In genomic region chr14:24363401-24363800, GRCh38 we compare ENCODE assay signal across 39 cellular contexts. TPM values are rescaled to one million over a fixed set of nuclear protein-coding genes. Genes with fewer than 3 reads are reported as not detected.
"Had no signal": no experiment of that assay in that cellular context is flagged by ENCODE, and none has a peak within 500 bp of the region (broad histone marks: within the 10 kb centered on the region; RNA-seq: fewer than 3 reads in every experiment).

No MANE protein-coding gene starts in this region.

- H3K4me3 ChIP-seq: MG63 had no signal

- H3K9ac ChIP-seq: KMS-11 had no signal

- H3K27me3 ChIP-seq: MG63 had no signal

- H3K27ac ChIP-seq: KMS-11 had no signal

- H3K9me3 ChIP-seq: MG63 had no signal

- DNase-seq: Karpas-422, Kasumi-1, MG63, MM.1S, MV-4-11, NCI-H1048, NCI-H1092, NCI-H1092 treated with DMSO at 0.1 percent for 48 hours, NCI-H1105, NCI-H1105 treated with DMSO at 0.1 percent for 48 hours, NCI-H1417, NCI-H1417 treated with DMSO at 0.1 percent for 48 hours, NCI-H1436, NCI-H1436 treated with DMSO at 0.1 percent for 48 hours, NCI-H146, NCI-H1694, NCI-H1694 treated with DMSO at 0.1 percent for 48 hours, NCI-H187, NCI-H187 treated with DMSO at 0.1 percent for 48 hours, NCI-H1930, NCI-H2029, NCI-H2029 treated with DMSO at 0.1 percent for 48 hours, NCI-H2081, NCI-H2081 treated with DMSO at 0.1 percent for 48 hours, NCI-H2107, NCI-H2171, NCI-H2171 treated with DMSO at 0.1 percent for 48 hours, NCI-H2227 treated with DMSO at 0.1 percent for 48 hours, NCI-H226, NCI-H345, NCI-H446, NCI-H446 treated with DMSO at 0.1 percent for 48 hours, NCI-H510A, NCI-H510A treated with DMSO at 0.1 percent for 48 hours had no signal

- H3K4me2 ChIP-seq: KMS-11 had no signal

- H3K36me3 ChIP-seq: MG63 had no signal

RNA-seq across cellular contexts. Expression of gene RIPK3, which starts 23.6 kb away (rescaled TPM):
- total RNA-seq: LHCN-M2, M059J, MCF 10A, NCI-H460 had no signal

RNA-seq across cellular contexts. Expression of gene ADCY4, which starts 28.5 kb away (rescaled TPM):
- total RNA-seq: M059J, MCF 10A had no signal

RNA-seq across cellular contexts. Expression of gene NYNRIN, which starts 35.4 kb away (rescaled TPM):
- total RNA-seq: M059J, MCF 10A had no signal
